11 cellular contexts compared by ENCODE assay signal in the genomic region with DNA sequence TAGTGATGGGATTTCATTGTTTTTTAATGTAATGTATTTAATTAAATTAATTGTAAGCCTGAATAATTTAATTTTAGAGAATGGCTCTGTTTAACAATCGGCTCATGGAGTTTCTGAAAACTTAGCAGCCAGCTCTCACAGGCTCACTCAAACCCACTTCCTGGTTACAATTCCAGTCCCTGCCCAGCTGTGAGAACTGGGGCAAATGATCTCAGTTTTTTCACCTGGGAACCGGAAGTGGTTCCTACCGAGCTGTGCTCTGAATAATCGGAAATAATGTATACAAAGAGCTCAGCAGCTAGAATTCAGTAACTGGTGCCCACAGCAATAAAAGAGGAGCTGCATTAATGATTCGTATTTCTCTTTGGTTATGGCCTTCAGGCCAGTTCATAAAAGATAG.
DNase-seq lines count a peak whose midpoint lies in the region; ATAC-seq, FAIRE-seq and TF ChIP-seq lines count a peak whose summit lies in the region.
"Had no signal": no experiment of that assay in that cellular context is flagged by ENCODE, and none has a peak within 500 bp of the region (broad histone marks: within the 10 kb centered on the region; RNA-seq: fewer than 3 reads in every experiment).

No MANE protein-coding gene starts in this region.

- peaks cover 2% of the 10 kb centered on the region for H3K36me3 Mint-ChIP-seq in T-helper 17 cell (ENCODE audit: low read depth)
- peaks cover under 1% of the 10 kb centered on the region for H3K36me3 Mint-ChIP-seq in effector memory CD8-positive, alpha-beta T cell (ENCODE audit: insufficient read depth)
- H3K36me3 Mint-ChIP-seq in endothelial cell (ENCODE audit: low read depth, unreplicated experiment): no peaks in the 10 kb centered on the region

- H3K27me3 ChIP-seq in HAP-1 (ENCODE audit: low read depth) (no peaks in the 10 kb centered on the region), prostate gland (replicated peaks; ENCODE audit: insufficient read depth) (no peaks in the 10 kb centered on the region)
- H3K27me3 ChIP-seq: BE2C had no signal

- no peaks in the 10 kb centered on the region for H3K36me3 ChIP-seq in HAP-1 (replicated peaks)
- no peaks in the 10 kb centered on the region for H3K36me3 ChIP-seq in prostate gland
- H3K36me3 ChIP-seq: BE2C, WERI-Rb-1 had no signal

- DNase-seq in CD1c-positive myeloid dendritic cell (ENCODE audit: extremely low spot score): peak; percentile 1
- peak in 2 of 3 donors; percentile 7 to 8 for DNase-seq in T-helper 17 cell
- peak; percentile 41 to 44 (median 42) for DNase-seq in effector memory CD8-positive, alpha-beta T cell
- DNase-seq in frontal cortex (ENCODE audit: low spot score in 2 of 2): no peak
- no peak for DNase-seq in HAP-1 (ENCODE audit: low spot score in 2 of 2)
- no peak for DNase-seq in prostate gland (ENCODE audit: low spot score)
- DNase-seq in endothelial cell (ENCODE audit: low spot score): no peak
- DNase-seq: BE2C, WERI-Rb-1 had no signal

- H3K27me3 Mint-ChIP-seq in T-helper 17 cell (no peaks in the 10 kb centered on the region), endothelial cell (ENCODE audit: unreplicated experiment) (no peaks in the 10 kb centered on the region)
- no peaks in the 10 kb centered on the region for H3K27me3 Mint-ChIP-seq in effector memory CD8-positive, alpha-beta T cell

- peak; percentile 71 for ATAC-seq in GM19438 (IDR thresholded peaks at IDR 0.05; ENCODE audit: low read depth, unreplicated experiment)
- ATAC-seq in T-helper 17 cell: peak; percentile 90
- ATAC-seq in effector memory CD8-positive, alpha-beta T cell (replicated peaks): peak; percentile 97
- ATAC-seq: sciatic nerve had no signal

- H3K9me3 ChIP-seq in T-helper 17 cell (ENCODE audit: control insufficient read depth, low read length, poor library complexity, severe bottlenecking) (no peaks in the 10 kb centered on the region), HAP-1 (no peaks in the 10 kb centered on the region), prostate gland (no peaks in the 10 kb centered on the region)
- H3K9me3 ChIP-seq: BE2C had no signal

- H3K27ac Mint-ChIP-seq in T-helper 17 cell (peak overlapping the region; percentile 1), endothelial cell (ENCODE audit: unreplicated experiment) (no peak overlapping the region)
- H3K27ac Mint-ChIP-seq in effector memory CD8-positive, alpha-beta T cell: peak overlapping the region; percentile 64 to 65

- H3K4me3 Mint-ChIP-seq in T-helper 17 cell: peak overlapping the region; percentile 60
- H3K4me3 Mint-ChIP-seq in effector memory CD8-positive, alpha-beta T cell: peak overlapping the region; percentile 53 to 64
- H3K4me3 Mint-ChIP-seq in endothelial cell (ENCODE audit: unreplicated experiment): no peak overlapping the region

- H3K27ac ChIP-seq in prostate gland: no peak overlapping the region
- H3K27ac ChIP-seq: WERI-Rb-1 had no signal

- intact Hi-C loops in prostate gland (cut with DNase I): loop anchor here (10.0 kb wide), 1 partner anchor 902 kb away; the partner anchor contains the start of gene RGMA

- no peak overlapping the region for H3K4me3 ChIP-seq in HAP-1
- H3K4me3 ChIP-seq in prostate gland: no peak overlapping the region

- no peaks in the 10 kb centered on the region for H3K9me3 Mint-ChIP-seq in effector memory CD8-positive, alpha-beta T cell
- H3K9me3 Mint-ChIP-seq in endothelial cell (ENCODE audit: unreplicated experiment): no peaks in the 10 kb centered on the region

- no peak for TF ChIP-seq POLR2A in prostate gland (IDR thresholded peaks at IDR 0.05)

- TF ChIP-seq CTCF in prostate gland (IDR thresholded peaks at IDR 0.05) (no peak), endothelial cell (IDR thresholded peaks at IDR 0.05; ENCODE audit: unreplicated experiment) (no peak)

- no peak for FAIRE-seq in frontal cortex (lab: Jason Lieb, UNC)

- H3K4me1 ChIP-seq in HAP-1 (no peaks in the 10 kb centered on the region), prostate gland (replicated peaks) (no peaks in the 10 kb centered on the region)
- H3K4me1 ChIP-seq: BE2C had no signal

- in situ Hi-C loops in HAP-1 (cut with MboI; ENCODE audit: low sequenced_read_pairs): loop anchor here (25.0 kb wide), 2 partner anchors 125 to 950 kb away; no protein-coding TSS in a partner anchor

- peaks cover 27% of the 10 kb centered on the region for H3K4me1 Mint-ChIP-seq in T-helper 17 cell
- H3K4me1 Mint-ChIP-seq in effector memory CD8-positive, alpha-beta T cell (ENCODE audit: low read depth in 2 of 2): peaks cover 21 to 33% of the 10 kb centered on the region in 2 donors
- H3K4me1 Mint-ChIP-seq in endothelial cell (ENCODE audit: unreplicated experiment): no peaks in the 10 kb centered on the region

- WGBS in prostate gland: 88% methylated on average over 5 of the region's 5 CpGs

Comparison
In these comparisons a context has a peak if more than half of its experiments do, and no peak if none do; other contexts are left out.
1. DNase-seq: peak in CD1c-positive myeloid dendritic cell (single experiment), T-helper 17 cell (2 of 3) and effector memory CD8-positive, alpha-beta T cell (3 of 3); none in frontal cortex (0 of 2), HAP-1 (0 of 2), prostate gland (single experiment) and endothelial cell (single experiment).
2. Peak in every context shown above with its lines, with median percentiles within 50 percentile points of each other: ATAC-seq.